In genomic region chr19:39839678-39840327, GRCh38 we compare ENCODE assay signal across 1 cellular context.
TF ChIP-seq lines count a peak whose summit lies in the region.

No MANE protein-coding gene starts in this region.

TF ChIP-seq in K562, 482 proteins besides CTCF, POLR2A, EP300 and RAD21 (continued from another document and continues in another):
- no peak for TF ChIP-seq ZBTB33 (CRISPR knock-in tag; IDR thresholded peaks at IDR 0.05)
- TF ChIP-seq CREB3 (tag; conservative IDR thresholded peaks at IDR 0.05; ENCODE audit: low read depth) = peak; percentile 70; the same call in 1 of the 2 replicates
- TF ChIP-seq GMEB1 (CRISPR knock-in tag; IDR thresholded peaks at IDR 0.05) = no peak
- no peak for TF ChIP-seq CCNT2 (IDR thresholded peaks at IDR 0.05; ENCODE audit: borderline replicate concordance, extremely low read depth, insufficient read length, low read depth, low read length)
- no peak for TF ChIP-seq ZNF707 (CRISPR knock-in tag; conservative IDR thresholded peaks at IDR 0.05)
- TF ChIP-seq ARID1B (IDR thresholded peaks at IDR 0.05) = peak; percentile 62
- TF ChIP-seq ETV1 (tag; conservative IDR thresholded peaks at IDR 0.05; ENCODE audit: low read depth) = no peak
- peak; percentile 25; the same call in 1 of the 2 replicates for TF ChIP-seq ZNF24 (IDR thresholded peaks at IDR 0.05)
- peak in 1 of 2 experiments; percentile 50; a peak in 1 of 4 replicates for TF ChIP-seq SIN3A (IDR thresholded peaks at IDR 0.05; ENCODE audit: borderline replicate concordance in 2 of 2, control insufficient read depth in 1 of 2, low read depth in 2 of 2, low read length in 2 of 2)
- TF ChIP-seq ZBTB26 (CRISPR knock-in tag; IDR thresholded peaks at IDR 0.05) = no peak
- no peak for TF ChIP-seq ZNF121 (CRISPR knock-in tag; conservative IDR thresholded peaks at IDR 0.05)
- no peak for TF ChIP-seq ZNF449 (CRISPR knock-in tag; IDR thresholded peaks at IDR 0.05)
- TF ChIP-seq PHF20 (IDR thresholded peaks at IDR 0.05; ENCODE audit: partially characterized antibody) = no peak
- no peak for TF ChIP-seq HDAC8 (tag; IDR thresholded peaks at IDR 0.05)
- TF ChIP-seq BRD4 (IDR thresholded peaks at IDR 0.05) = no peak
- TF ChIP-seq MXI1 (IDR thresholded peaks at IDR 0.05; ENCODE audit: low read depth, low read length) = no peak
- TF ChIP-seq MCM5 (IDR thresholded peaks at IDR 0.05; ENCODE audit: low read depth) = no peak
- TF ChIP-seq CREM (IDR thresholded peaks at IDR 0.05; ENCODE audit: low read depth) = peak; percentile 86
- no peak for TF ChIP-seq POLR2H (tag; IDR thresholded peaks at IDR 0.05; ENCODE audit: low read depth)
- no peak for TF ChIP-seq ARID2 (IDR thresholded peaks at IDR 0.05)
- peak; percentile 63 for TF ChIP-seq JUND (IDR thresholded peaks at IDR 0.05; ENCODE audit: borderline replicate concordance, low read depth, low read length)
- peak; percentile 18; the same call in 1 of the 3 replicates for TF ChIP-seq JUND (tag; IDR thresholded peaks at IDR 0.05; ENCODE audit: borderline replicate concordance, low read depth, low read length)
- 0 out of 2 replicates have a peak, but pooled peaks have one; percentile 38 for TF ChIP-seq FOXP4 (CRISPR knock-in tag; IDR thresholded peaks at IDR 0.05; ENCODE audit: borderline replicate concordance)
- no peak for TF ChIP-seq NR2C2 (CRISPR knock-in tag; IDR thresholded peaks at IDR 0.05)
- TF ChIP-seq NR2C2 (tag; IDR thresholded peaks at IDR 0.05) = peak; percentile 76
- TF ChIP-seq ID3 (CRISPR knock-in tag; IDR thresholded peaks at IDR 0.05) = no peak
- TF ChIP-seq ID3 (tag; IDR thresholded peaks at IDR 0.05) = peak; percentile 73; the same call in 1 of the 2 replicates
- TF ChIP-seq CHCHD3 (CRISPR knock-in tag; IDR thresholded peaks at IDR 0.05) = no peak
- TF ChIP-seq JUNB (CRISPR knock-in tag; conservative IDR thresholded peaks at IDR 0.05) = no peak
- peak; percentile 64; the same call in 1 of the 2 replicates for TF ChIP-seq ZKSCAN8 (CRISPR knock-in tag; IDR thresholded peaks at IDR 0.05)
- no peak for TF ChIP-seq LEF1 (IDR thresholded peaks at IDR 0.05)
- no peak for TF ChIP-seq STAT6 (CRISPR knock-in tag; IDR thresholded peaks at IDR 0.05)
- no peak for TF ChIP-seq PATZ1 (CRISPR knock-in tag; IDR thresholded peaks at IDR 0.05; ENCODE audit: borderline replicate concordance)
- TF ChIP-seq NFATC3 (IDR thresholded peaks at IDR 0.05) = no peak
- no peak for TF ChIP-seq NCOA4 (IDR thresholded peaks at IDR 0.05; ENCODE audit: partially characterized antibody)
- TF ChIP-seq ZNF740 (CRISPR knock-in tag; IDR thresholded peaks at IDR 0.05) = 0 out of 2 replicates have a peak, but pooled peaks have one; percentile 52
- TF ChIP-seq ZNF740 (tag; IDR thresholded peaks at IDR 0.05) = no peak
- TF ChIP-seq ZNF584 (CRISPR knock-in tag; IDR thresholded peaks at IDR 0.05; ENCODE audit: low read depth) = no peak
- TF ChIP-seq SRSF7 (optimal IDR thresholded peaks at IDR 0.05; ENCODE audit: low read depth, low read length) = no peak
- TF ChIP-seq KLF1 (tag; IDR thresholded peaks at IDR 0.05) = no peak
- TF ChIP-seq VEZF1 (CRISPR knock-in tag; IDR thresholded peaks at IDR 0.05) = peak; percentile 76
- peak; percentile 53 for TF ChIP-seq SAP30 (IDR thresholded peaks at IDR 0.05; ENCODE audit: borderline replicate concordance, insufficient read depth, low read depth, low read length, poor library complexity, severe bottlenecking)
- no peak for TF ChIP-seq THAP7 (CRISPR knock-in tag; IDR thresholded peaks at IDR 0.05)
- TF ChIP-seq TAF1 (IDR thresholded peaks at IDR 0.05; ENCODE audit: control insufficient read depth, extremely low read depth, insufficient read depth, low read length, severe bottlenecking) = no peak
- peak; percentile 33; the same call in 1 of the 2 replicates for TF ChIP-seq ESRRA (IDR thresholded peaks at IDR 0.05; ENCODE audit: borderline replicate concordance, low read depth)
- TF ChIP-seq TFAM (CRISPR knock-in tag; conservative IDR thresholded peaks at IDR 0.05) = no peak
- peak; percentile 89 for TF ChIP-seq MAX (CRISPR knock-in tag; IDR thresholded peaks at IDR 0.05)
